8 cellular contexts compared by ENCODE assay signal in genomic region chr5:103139264-103139865, GRCh38. TPM values are rescaled to one million over a fixed set of nuclear protein-coding genes. Genes with fewer than 3 reads are reported as not detected.
DNase-seq lines count a peak whose midpoint lies in the region; ATAC-seq, FAIRE-seq and TF ChIP-seq lines count a peak whose summit lies in the region.

No MANE protein-coding gene starts in this region.

- TF ChIP-seq POLR2A in H54 (IDR thresholded peaks at IDR 0.05; ENCODE audit: low read depth, low read length) (no peak), tibial nerve (IDR thresholded peaks at IDR 0.05) (no peak)

- ATAC-seq in activated T-helper 17 cell treated with anti-CD3 and anti-CD28 coated beads, Interleukin-2, amount 50 U/mL, for 72 hours (replicated peaks) = peak; percentile 91

- H3K27ac ChIP-seq in osteoblast (ENCODE audit: low read depth, low read length) (no peak overlapping the region), tibial nerve (no peak overlapping the region)

- H4K20me1 ChIP-seq in osteoblast (ENCODE audit: insufficient read depth, low read length) = no peaks in the 10 kb centered on the region

- TF ChIP-seq CTCF in foreskin fibroblast (IDR thresholded peaks at IDR 0.05; ENCODE audit: low read depth, low read length) (peak; percentile 93), osteoblast (IDR thresholded peaks at IDR 0.05; ENCODE audit: extremely low read depth, low read depth, low read length) (peak; percentile 97), tibial nerve (IDR thresholded peaks at IDR 0.05) (peak; percentile 75 to 92 (median 80))

- peaks cover 3% of the 10 kb centered on the region for H3K4me1 Mint-ChIP-seq in activated T-helper 17 cell treated with anti-CD3 and anti-CD28 coated beads, Interleukin-2, amount 50 U/mL, for 72 hours

- peak; percentile 97 for FAIRE-seq in H54 (lab: Jason Lieb, UNC)

- H3K36me3 ChIP-seq in osteoblast (ENCODE audit: insufficient read depth, low read length) (peaks cover 13% of the 10 kb centered on the region), tibial nerve (peaks cover 0 to 62% (median 0%) of the 10 kb centered on the region in 3 donors)

- H3K9me3 ChIP-seq in osteoblast (ENCODE audit: low read depth, low read length) (no peaks in the 10 kb centered on the region), tibial nerve (no peaks in the 10 kb centered on the region)

- WGBS in tibial nerve, 2 donors = 0% methylated on average over 2 of the region's 2 CpGs

- no peaks in the 10 kb centered on the region for H3K9me3 Mint-ChIP-seq in activated T-helper 17 cell treated with anti-CD3 and anti-CD28 coated beads, Interleukin-2, amount 50 U/mL, for 72 hours

- no peak for TF ChIP-seq EP300 in tibial nerve (IDR thresholded peaks at IDR 0.05)

- H3K36me3 Mint-ChIP-seq in activated T-helper 17 cell treated with anti-CD3 and anti-CD28 coated beads, Interleukin-2, amount 50 U/mL, for 72 hours (ENCODE audit: low read depth) = peaks cover 35% of the 10 kb centered on the region

- H2AFZ ChIP-seq in osteoblast (ENCODE audit: low read length) = no peak overlapping the region

- no peak overlapping the region for H3K27ac Mint-ChIP-seq in activated T-helper 17 cell treated with anti-CD3 and anti-CD28 coated beads, Interleukin-2, amount 50 U/mL, for 72 hours

- H3K4me3 ChIP-seq in foreskin fibroblast (ENCODE audit: low read depth in 1 of 2, low read length in 2 of 2) (no peak overlapping the region), osteoblast (ENCODE audit: insufficient read depth, low read length) (no peak overlapping the region), tibial nerve (no peak overlapping the region)

- DNase-seq in G401 (ENCODE audit: low spot score) = peak; percentile 81
- DNase-seq in H54 (ENCODE audit: insufficient read length, low spot score) = peak; percentile 46
- peak; percentile 76 for DNase-seq in LoVo (ENCODE audit: low spot score)
- DNase-seq in SHP77 (lab: John Stamatoyannopoulos, UW) = peak; percentile 43 to 61
- peak; percentile 41 to 81 for DNase-seq in foreskin fibroblast
- peak; percentile 96 for DNase-seq in osteoblast (ENCODE audit: insufficient read length, low spot score, missing footprints)
- DNase-seq in tibial nerve (ENCODE audit: low spot score in 2 of 2) = peak; percentile 53 to 81

- H3K4me2 ChIP-seq in osteoblast (ENCODE audit: insufficient read depth, low read length) = no peak overlapping the region

- no peaks in the 10 kb centered on the region for H3K27me3 Mint-ChIP-seq in activated T-helper 17 cell treated with anti-CD3 and anti-CD28 coated beads, Interleukin-2, amount 50 U/mL, for 72 hours

- no peaks in the 10 kb centered on the region for H3K4me1 ChIP-seq in osteoblast (ENCODE audit: insufficient read depth, low read length)
- no peaks in the 10 kb centered on the region for H3K4me1 ChIP-seq in tibial nerve

- H3K4me3 Mint-ChIP-seq in activated T-helper 17 cell treated with anti-CD3 and anti-CD28 coated beads, Interleukin-2, amount 50 U/mL, for 72 hours = no peak overlapping the region

- in situ Hi-C loops in G401 (cut with HindIII; ENCODE audit: low sequenced_read_pairs) = no loop called here

- H3K27me3 ChIP-seq in osteoblast (ENCODE audit: insufficient read depth, low read length) = no peaks in the 10 kb centered on the region
- H3K27me3 ChIP-seq in tibial nerve = no peaks in the 10 kb centered on the region

- no peaks in the 10 kb centered on the region for H3K79me2 ChIP-seq in osteoblast (ENCODE audit: insufficient read depth, low read length)

RNA-seq across cellular contexts. Expression of gene PPIP5K2, which starts 19.3 kb away (rescaled TPM):
- total RNA-seq in G401 (2014; rRNA removed; shearing (Covaris generic)) = 39.9 and 65.7 TPM in 2 replicates
- total RNA-seq in activated T-helper 17 cell treated with anti-CD3 and anti-CD28 coated beads, Interleukin-2, amount 50 U/mL, for 72 hours = 10 to 100 TPM; 47.1 to 53.3 TPM
- total RNA-seq in osteoblast (78.5 and 89.3 TPM in 2 replicates), tibial nerve (10 to 100 TPM; 36.6 to 62.1 (median 44.7) TPM)

RNA-seq across cellular contexts. Expression of gene GIN1, which starts 19.4 kb away (rescaled TPM):
- 3.6 and 4.3 TPM in 2 replicates for total RNA-seq in G401 (2014; rRNA removed; shearing (Covaris generic))
- 1 to 10 TPM; 5.6 to 8.5 TPM for total RNA-seq in activated T-helper 17 cell treated with anti-CD3 and anti-CD28 coated beads, Interleukin-2, amount 50 U/mL, for 72 hours
- total RNA-seq in osteoblast = 5.1 and 6.2 TPM in 2 replicates
- total RNA-seq in tibial nerve = 1 to 10 TPM; 2.9 to 9.2 (median 7.1) TPM

Comparison
In these comparisons a context has a peak if more than half of its experiments do, and no peak if none do; other contexts are left out.
1. DNase-seq: peak in every context shown above with its lines; median percentile 96 in osteoblast; 81 in G401; 76 in LoVo; 67 in tibial nerve; 61 in foreskin fibroblast; 52 in SHP77; 46 in H54.